In the genomic region with DNA sequence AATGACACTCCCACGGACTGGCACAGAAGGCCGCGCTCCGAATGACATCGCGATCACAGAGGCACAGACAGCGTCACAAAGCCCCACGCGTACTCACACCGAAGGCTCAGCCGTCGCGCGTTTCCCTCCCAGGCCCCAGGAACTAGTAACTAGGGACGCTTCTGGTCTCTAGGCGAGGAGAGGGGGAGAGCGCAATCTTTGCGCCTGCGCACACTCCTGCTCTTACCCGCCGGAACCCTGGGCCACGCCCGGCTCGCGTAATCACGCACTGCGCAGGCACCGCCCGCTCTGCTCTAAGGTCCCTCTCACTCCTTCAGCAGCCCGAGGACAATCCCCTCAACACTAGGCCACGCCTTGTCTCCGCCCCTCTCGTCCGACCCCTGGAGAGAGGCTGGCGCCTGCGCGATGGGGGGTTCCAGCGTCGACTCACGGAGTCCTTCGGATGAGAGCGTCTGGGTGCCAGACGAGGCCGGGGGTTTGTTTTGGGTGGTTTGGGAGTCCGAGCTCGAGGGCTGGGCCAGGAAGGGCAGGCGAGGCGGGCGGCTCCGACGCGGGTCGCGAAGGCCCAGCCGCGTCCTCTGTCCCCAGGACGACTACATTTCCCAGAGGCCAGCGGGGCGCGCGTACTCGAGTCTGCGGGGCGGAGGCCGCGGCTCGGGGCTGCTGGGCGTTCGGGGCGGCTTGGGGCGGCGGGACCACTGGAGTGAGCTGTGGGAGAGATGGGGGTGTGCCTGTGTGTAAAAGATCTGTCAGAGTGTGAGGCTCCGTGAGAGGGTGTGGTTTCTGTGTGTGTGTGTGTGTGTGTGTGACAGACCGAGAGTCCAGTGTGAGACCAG, we compare ENCODE assay signal across 9 cellular contexts. TPM values are rescaled to one million over a fixed set of nuclear protein-coding genes. Genes with fewer than 3 reads are reported as not detected.
DNase-seq lines count a peak whose midpoint lies in the region; ATAC-seq, FAIRE-seq and TF ChIP-seq lines count a peak whose summit lies in the region.
"Had no signal": no experiment of that assay in that cellular context is flagged by ENCODE, and none has a peak within 500 bp of the region (broad histone marks: within the 10 kb centered on the region; RNA-seq: fewer than 3 reads in every experiment).

Gene ZNF471 (plus strand): TSS at position 410 of the 836 bp plus-strand sequence. CDS start 3,717 bp downstream, outside the sequence.

- peak within 1 kb of the TSS; percentile 86 for H2AFZ ChIP-seq in smooth muscle cell (ENCODE audit: low read depth)

- peaks cover 9% of the 10 kb centered on the region for H3K4me1 Mint-ChIP-seq in activated B cell treated with CpG ODN at 0.5 μM for 24 hours

- no peaks in the 10 kb centered on the region for H4K20me1 ChIP-seq in smooth muscle cell (ENCODE audit: low read depth)

- H3K9me3 ChIP-seq in smooth muscle cell (replicated peaks; ENCODE audit: low read depth) = no peaks in the 10 kb centered on the region

- ATAC-seq in activated B cell treated with CpG ODN at 0.5 μM for 24 hours (ENCODE audit: low read depth) (peak; percentile 99), HG03571 (IDR thresholded peaks at IDR 0.05; ENCODE audit: unreplicated experiment) (no peak)

- peak; percentile 81 for DNase-seq in D721Med (ENCODE audit: insufficient read length, low spot score)
- DNase-seq in NCI-H1092 treated with DMSO at 0.1 percent for 48 hours (lab: John Stamatoyannopoulos, UW) = peak; percentile 97
- DNase-seq in activated B cell treated with CpG ODN at 0.5 μM for 24 hours = peak; percentile 81
- DNase-seq in central memory CD4-positive, alpha-beta T cell = peak; percentile 79
- DNase-seq in iPS-NIHi11 (ENCODE audit: low spot score) = peak; percentile 92
- DNase-seq in smooth muscle cell (lab: John Stamatoyannopoulos, UW; ENCODE audit: unreplicated experiment) = peak; percentile 69
- DNase-seq in GM10248 (ENCODE audit: extremely low spot score) = no peak

- TF ChIP-seq CTCF in D721Med (IDR thresholded peaks at IDR 0.05; ENCODE audit: insufficient read depth, missing control alignments) (no peak), activated B cell treated with CpG ODN at 0.5 μM for 24 hours (IDR thresholded peaks at IDR 0.05) (no peak), smooth muscle cell (IDR thresholded peaks at IDR 0.05; ENCODE audit: borderline replicate concordance, insufficient read depth, poor library complexity, severe bottlenecking) (no peak), GM10248 (IDR thresholded peaks at IDR 0.05; ENCODE audit: control extremely low read depth, extremely low read depth, low read depth, missing control alignments) (no peak)

- no peak within 1 kb of the TSS for H3K4me3 Mint-ChIP-seq in activated B cell treated with CpG ODN at 0.5 μM for 24 hours

- H3K27me3 Mint-ChIP-seq in activated B cell treated with CpG ODN at 0.5 μM for 24 hours = no peaks in the 10 kb centered on the region

- FAIRE-seq in D721Med (lab: Jason Lieb, UNC) = no peak

- peak within 1 kb of the TSS; percentile 86 for H3K4me2 ChIP-seq in smooth muscle cell

- CTCF ChIA-PET in activated B cell treated with CpG ODN at 0.5 μM for 24 hours (lab: Charles Lee) = no interaction called here
- CTCF ChIA-PET in GM10248 (lab: Yijun Ruan, JAX) = no interaction called here

- peak within 1 kb of the TSS; percentile 96 for H3K9ac ChIP-seq in smooth muscle cell (ENCODE audit: low read depth)

- no peaks in the 10 kb centered on the region for H3K27me3 ChIP-seq in smooth muscle cell (ENCODE audit: low read depth)

- intact Hi-C loops in activated B cell treated with CpG ODN at 0.5 μM for 24 hours (cut with micrococcal nuclease) = loop anchor here (1.0 to 2.0 kb wide), 4 partner anchors 30 to 114 kb away; partner anchors contain the start of genes ZFP28, ZNF470, ZNF582 and ZNF667

- no peaks in the 10 kb centered on the region for H3K36me3 ChIP-seq in smooth muscle cell (ENCODE audit: low read depth)

- 40% methylated on average over 64 of the region's 74 CpGs for WGBS in smooth muscle cell (ENCODE audit: low lambda C conversion rate)

- H3K27ac ChIP-seq in smooth muscle cell (ENCODE audit: low read depth) = peak within 1 kb of the TSS; percentile 96

- H3K27ac Mint-ChIP-seq in activated B cell treated with CpG ODN at 0.5 μM for 24 hours = no peak within 1 kb of the TSS

- no peaks in the 10 kb centered on the region for H3K79me2 ChIP-seq in smooth muscle cell (ENCODE audit: low read depth)

- peak within 1 kb of the TSS; percentile 70 for H3K4me3 ChIP-seq in smooth muscle cell

- peaks cover 11% of the 10 kb centered on the region for H3K9me3 Mint-ChIP-seq in activated B cell treated with CpG ODN at 0.5 μM for 24 hours

- no peaks in the 10 kb centered on the region for H3F3A ChIP-seq in smooth muscle cell (ENCODE audit: low read depth)

- POLR2A ChIA-PET in activated B cell treated with CpG ODN at 0.5 μM for 24 hours (lab: Charles Lee) = interaction anchor here (1.3 kb wide), 1 partner anchor 164 kb away, joined by 3 read pairs; the partner anchor contains the start of gene ZNF835
- POLR2A ChIA-PET in GM10248 (lab: Yijun Ruan, JAX) = no interaction called here

- peaks cover 5% of the 10 kb centered on the region for H3K36me3 Mint-ChIP-seq in activated B cell treated with CpG ODN at 0.5 μM for 24 hours (ENCODE audit: low read depth)

- H3K4me1 ChIP-seq in smooth muscle cell (ENCODE audit: low read depth) = no peaks in the 10 kb centered on the region

RNA-seq across cellular contexts. Expression of gene ZNF471, which starts in this region (rescaled TPM):
- total RNA-seq in activated B cell treated with CpG ODN at 0.5 μM for 24 hours (1.8 and 2.1 TPM in 2 replicates), smooth muscle cell (0.90 and 2.0 TPM in 2 replicates)
- polyA plus RNA-seq in smooth muscle cell = 1.0 and 1.1 TPM in 2 replicates
- total RNA-seq: HT1080 had no signal
